10 cellular contexts compared by ENCODE assay signal in genomic region chr3:109098245-109098644, GRCh38. TPM values are rescaled to one million over a fixed set of nuclear protein-coding genes. Genes with fewer than 3 reads are reported as not detected.
DNase-seq lines count a peak whose midpoint lies in the region; ATAC-seq lines count a peak whose summit lies in the region.
"Had no signal": no experiment of that assay in that cellular context is flagged by ENCODE, and none has a peak within 500 bp of the region (broad histone marks: within the 10 kb centered on the region; RNA-seq: fewer than 3 reads in every experiment).

No MANE protein-coding gene starts in this region.

- peak; percentile 68 for ATAC-seq in GM19438 (IDR thresholded peaks at IDR 0.05; ENCODE audit: low read depth, unreplicated experiment)
- peak; percentile 44 for ATAC-seq in esophagus mucosa
- ATAC-seq in right cardiac atrium = no peak

- 53% methylated on average over 4 of the region's 4 CpGs for WGBS in right cardiac atrium

- H3K27me3 ChIP-seq in right cardiac atrium (ENCODE audit: control insufficient read depth, insufficient read depth) = no peaks in the 10 kb centered on the region

- H3K9me3 ChIP-seq in right cardiac atrium (ENCODE audit: control insufficient read depth, low read length) = no peaks in the 10 kb centered on the region

- no peaks in the 10 kb centered on the region for H3K4me1 ChIP-seq in right cardiac atrium (ENCODE audit: control insufficient read depth, insufficient read depth, low read length)

- peak; percentile 18 for DNase-seq in COLO668 (lab: John Stamatoyannopoulos, UW; ENCODE audit: unreplicated experiment)
- DNase-seq in NCI-H2171 treated with DMSO at 0.1 percent for 48 hours (lab: John Stamatoyannopoulos, UW) = peak; percentile 46
- no peak for DNase-seq in T-helper 9 cell
- DNase-seq in UCSD-AML1 (lab: John Stamatoyannopoulos, UW; ENCODE audit: unreplicated experiment) = no peak
- no peak for DNase-seq in right cardiac atrium
- no peak for DNase-seq in cerebellum (ENCODE audit: low spot score)
- DNase-seq: activated naive CD8-positive, alpha-beta T cell treated with anti-CD3 and anti-CD28 coated beads, Interleukin-2, amount 10 ng/mL, durations not matched to agents 7 days and 5 days; NCI-H2227 treated with DMSO at 0.1 percent for 48 hours had no signal

- no peak overlapping the region for H3K27ac ChIP-seq in right cardiac atrium (ENCODE audit: low read length)

- intact Hi-C loops in right cardiac atrium (cut with DNase I) = no loop called here

- no peak overlapping the region for H3K4me3 ChIP-seq in right cardiac atrium (ENCODE audit: low read length)

RNA-seq across cellular contexts. Expression of gene MORC1, which starts 19.7 kb away (rescaled TPM):
- total RNA-seq in esophagus mucosa = not detected
- total RNA-seq in right cardiac atrium = not detected
- not detected for polyA plus RNA-seq in right cardiac atrium
- 0.36 TPM for total RNA-seq in cerebellum
- total RNA-seq: activated naive CD8-positive, alpha-beta T cell treated with anti-CD3 and anti-CD28 coated beads, Interleukin-2, amount 10 ng/mL, durations not matched to agents 7 days and 5 days had no signal

RNA-seq across cellular contexts. Expression of gene C3orf85, which starts 38.3 kb away (rescaled TPM):
- total RNA-seq in esophagus mucosa (not detected), right cardiac atrium (not detected), cerebellum (not detected)
- not detected for polyA plus RNA-seq in right cardiac atrium
- total RNA-seq: activated naive CD8-positive, alpha-beta T cell treated with anti-CD3 and anti-CD28 coated beads, Interleukin-2, amount 10 ng/mL, durations not matched to agents 7 days and 5 days had no signal

Comparison
In these comparisons a context has a peak if more than half of its experiments do, and no peak if none do; other contexts are left out.
1. DNase-seq: peak in COLO668 (single experiment) and NCI-H2171 treated with DMSO at 0.1 percent for 48 hours (single experiment); none in T-helper 9 cell (single experiment), UCSD-AML1 (single experiment), right cardiac atrium (0 of 3) and cerebellum (single experiment).
2. ATAC-seq: peak in GM19438 (single experiment) and esophagus mucosa (single experiment); none in right cardiac atrium (0 of 2).